In genomic region chr6:50030777-50031562, GRCh38 we compare ENCODE assay signal across 9 cellular contexts. TPM values are rescaled to one million over a fixed set of nuclear protein-coding genes. Genes with fewer than 3 reads are reported as not detected.
A peak's percentile ranks its signal among the peaks of the same experiment; 100 is the strongest.
DNase-seq lines count a peak whose midpoint lies in the region; ATAC-seq, FAIRE-seq and TF ChIP-seq lines count a peak whose summit lies in the region.
"Had no signal": no experiment of that assay in that cellular context is flagged by ENCODE, and none has a peak within 500 bp of the region (broad histone marks: within the 10 kb centered on the region; RNA-seq: fewer than 3 reads in every experiment).

No MANE protein-coding gene starts in this region.

- H3K27ac Mint-ChIP-seq in activated T-helper 2 cell treated with anti-CD3 and anti-CD28 coated beads, Interferon-gamma antibody, Interleukin-2, Interleukin-4, amounts not matched to agents 10 μg/mL and 5 μg/mL and 100 μg/mL, durations not matched to agents 14 hours and 24 hours and 36 hours, result no peak overlapping the region

- no peak for TF ChIP-seq EP300 in esophagus muscularis mucosa (IDR thresholded peaks at IDR 0.05)

- H3K79me2 ChIP-seq in OCI-LY7 (ENCODE audit: insufficient read depth, low read depth, low read length), result no peaks in the 10 kb centered on the region
- H3K79me2 ChIP-seq in keratinocyte (ENCODE audit: control insufficient read depth, insufficient read depth, low read length), result no peaks in the 10 kb centered on the region

- peak; percentile 40; the same call in 1 of the 2 replicates for TF ChIP-seq CTCF in OCI-LY7 (conservative IDR thresholded peaks at IDR 0.05; ENCODE audit: low read length)
- TF ChIP-seq CTCF in keratinocyte (optimal IDR thresholded peaks at IDR 0.05 in 1 of 3, IDR thresholded peaks at IDR 0.05 in 1 of 3, conservative IDR thresholded peaks at IDR 0.05 in 1 of 3; ENCODE audit: extremely low read depth in 1 of 3, insufficient read depth in 2 of 3, low read length in 3 of 3), result peak; percentile 55 to 83 (median 69)
- TF ChIP-seq CTCF in esophagus muscularis mucosa (IDR thresholded peaks at IDR 0.05), result no peak

- TF ChIP-seq POLR2A in esophagus muscularis mucosa (IDR thresholded peaks at IDR 0.05; ENCODE audit: low read depth), result no peak

- H2AFZ ChIP-seq in OCI-LY7 (ENCODE audit: low read length) (no peak overlapping the region), keratinocyte (ENCODE audit: control insufficient read depth, low read length) (no peak overlapping the region)

- WGBS in esophagus muscularis mucosa, result 48% methylated on average over 16 of the region's 18 CpGs

- H3K27ac ChIP-seq in OCI-LY7 (ENCODE audit: low read depth, low read length, poor library complexity, severe bottlenecking) (no peak overlapping the region), keratinocyte (ENCODE audit: control insufficient read depth, insufficient read depth, low read length) (no peak overlapping the region), esophagus muscularis mucosa (replicated peaks in 1 of 4) (no peak overlapping the region)
- H3K27ac ChIP-seq: neutrophil had no signal

- H3K9me3 ChIP-seq in OCI-LY7 (ENCODE audit: low read length) (no peaks in the 10 kb centered on the region), keratinocyte (ENCODE audit: control insufficient read depth, low read depth, low read length) (no peaks in the 10 kb centered on the region), esophagus muscularis mucosa (peaks cover 0 to 5% (median 0%) of the 10 kb centered on the region in 4 donors)
- H3K9me3 ChIP-seq: neutrophil had no signal

- H4K20me1 ChIP-seq in OCI-LY7 (ENCODE audit: insufficient read depth, low read length) (no peaks in the 10 kb centered on the region), keratinocyte (ENCODE audit: control insufficient read depth, extremely low read depth, insufficient read depth, low read length) (no peaks in the 10 kb centered on the region)

- H3K27me3 ChIP-seq in keratinocyte (ENCODE audit: control insufficient read depth, extremely low read depth, insufficient read depth, low read length) (no peaks in the 10 kb centered on the region), esophagus muscularis mucosa (no peaks in the 10 kb centered on the region)
- H3K27me3 ChIP-seq: neutrophil had no signal

- H3K9me3 Mint-ChIP-seq in activated T-helper 2 cell treated with anti-CD3 and anti-CD28 coated beads, Interferon-gamma antibody, Interleukin-2, Interleukin-4, amounts not matched to agents 10 μg/mL and 5 μg/mL and 100 μg/mL, durations not matched to agents 14 hours and 24 hours and 36 hours, result peaks cover under 1% of the 10 kb centered on the region

- no peaks in the 10 kb centered on the region for H3K36me3 Mint-ChIP-seq in activated T-helper 2 cell treated with anti-CD3 and anti-CD28 coated beads, Interferon-gamma antibody, Interleukin-2, Interleukin-4, amounts not matched to agents 10 μg/mL and 5 μg/mL and 100 μg/mL, durations not matched to agents 14 hours and 24 hours and 36 hours (ENCODE audit: low read depth)

- DNase-seq in Daoy (ENCODE audit: low read depth), result peak; percentile 49
- no peak for DNase-seq in OCI-LY7 (ENCODE audit: low spot score)
- no peak for DNase-seq in keratinocyte (ENCODE audit: low read depth, low spot score)
- no peak for DNase-seq in esophagus muscularis mucosa (ENCODE audit: extremely low spot score)
- no peak for DNase-seq in activated T-helper 2 cell treated with anti-CD3 and anti-CD28 coated beads, Interferon-gamma antibody, Interleukin-2, Interleukin-4, amounts not matched to agents 10 μg/mL and 5 μg/mL and 100 μg/mL, durations not matched to agents 14 hours and 24 hours and 36 hours (ENCODE audit: low spot score)

- H3K9me1 ChIP-seq in keratinocyte (ENCODE audit: control insufficient read depth, extremely low read depth, insufficient read depth, low read length), result no peaks in the 10 kb centered on the region

- intact Hi-C loops in OCI-LY7 (cut with micrococcal nuclease; ENCODE audit: unreplicated experiment) (no loop called here), esophagus muscularis mucosa (cut with DNase I) (no loop called here)
- intact Hi-C loops in activated T-helper 2 cell treated with anti-CD3 and anti-CD28 coated beads, Interferon-gamma antibody, Interleukin-2, Interleukin-4, amounts not matched to agents 10 μg/mL and 5 μg/mL and 100 μg/mL, durations not matched to agents 14 hours and 24 hours and 36 hours (cut with micrococcal nuclease), result no loop called here

- H3K9me2 ChIP-seq in OCI-LY7 (ENCODE audit: insufficient read depth, low read length), result no peaks in the 10 kb centered on the region

- H3K4me2 ChIP-seq in OCI-LY7 (ENCODE audit: low read length) (no peak overlapping the region), keratinocyte (ENCODE audit: control insufficient read depth, extremely low read depth, insufficient read depth, low read depth, low read length) (no peak overlapping the region)

- POLR2A ChIA-PET in OCI-LY7 (lab: Charles Lee), result interaction anchor here (1.5 kb wide), 1 partner anchor 16 kb away, joined by 6 read pairs; no protein-coding TSS in a partner anchor

- FAIRE-seq in keratinocyte (lab: Jason Lieb, UNC), result no peak

- no peaks in the 10 kb centered on the region for H3K27me3 Mint-ChIP-seq in activated T-helper 2 cell treated with anti-CD3 and anti-CD28 coated beads, Interferon-gamma antibody, Interleukin-2, Interleukin-4, amounts not matched to agents 10 μg/mL and 5 μg/mL and 100 μg/mL, durations not matched to agents 14 hours and 24 hours and 36 hours (ENCODE audit: low read depth)

- no peaks in the 10 kb centered on the region for H3K4me1 Mint-ChIP-seq in activated T-helper 2 cell treated with anti-CD3 and anti-CD28 coated beads, Interferon-gamma antibody, Interleukin-2, Interleukin-4, amounts not matched to agents 10 μg/mL and 5 μg/mL and 100 μg/mL, durations not matched to agents 14 hours and 24 hours and 36 hours (ENCODE audit: low read depth)

- H3K4me1 ChIP-seq in OCI-LY7 (ENCODE audit: insufficient read depth, low read length, poor library complexity, severe bottlenecking) (no peaks in the 10 kb centered on the region), keratinocyte (ENCODE audit: control insufficient read depth, extremely low read depth, insufficient read depth, low read length) (no peaks in the 10 kb centered on the region), esophagus muscularis mucosa (no peaks in the 10 kb centered on the region)

- BruUV-seq in OCI-LY7 (replicated peaks; lab: Mats Ljungman, UMichigan), result no TSS peak

- ATAC-seq in HG02938 (IDR thresholded peaks at IDR 0.05; ENCODE audit: unreplicated experiment) (peak; percentile 80), HG03520 (IDR thresholded peaks at IDR 0.05; ENCODE audit: unreplicated experiment) (no peak), HG03378 (IDR thresholded peaks at IDR 0.05; ENCODE audit: unreplicated experiment) (no peak)

- H3K4me3 ChIP-seq in OCI-LY7 (ENCODE audit: low read depth, low read length, poor library complexity, severe bottlenecking), result no peak overlapping the region
- no peak overlapping the region for H3K4me3 ChIP-seq in keratinocyte (ENCODE audit: control insufficient read depth in 2 of 3, extremely low read depth in 1 of 3, insufficient read depth in 2 of 3, low read depth in 1 of 3, low read length in 3 of 3)
- no peak overlapping the region for H3K4me3 ChIP-seq in esophagus muscularis mucosa

- no peak overlapping the region for H3K9ac ChIP-seq in keratinocyte (ENCODE audit: control insufficient read depth, extremely low read depth, insufficient read depth, low read length)

- H3K36me3 ChIP-seq in OCI-LY7 (ENCODE audit: insufficient read depth, low read length) (no peaks in the 10 kb centered on the region), keratinocyte (ENCODE audit: control insufficient read depth in 2 of 2, extremely low read depth in 1 of 2, insufficient read depth in 2 of 2, low read length in 2 of 2) (no peaks in the 10 kb centered on the region), esophagus muscularis mucosa (no peaks in the 10 kb centered on the region)
- H3K36me3 ChIP-seq: neutrophil had no signal

- dilution Hi-C loops in keratinocyte (cut with MboI; ENCODE audit: extremely low pct_ligation_motif_present, low sequenced_read_pairs), result no loop called here

- CTCF ChIA-PET in OCI-LY7 (lab: Charles Lee; ENCODE audit: unreplicated experiment), result no interaction called here

- H3K4me3 Mint-ChIP-seq in activated T-helper 2 cell treated with anti-CD3 and anti-CD28 coated beads, Interferon-gamma antibody, Interleukin-2, Interleukin-4, amounts not matched to agents 10 μg/mL and 5 μg/mL and 100 μg/mL, durations not matched to agents 14 hours and 24 hours and 36 hours (ENCODE audit: low read depth), result no peak overlapping the region

RNA-seq across cellular contexts. Expression of gene DEFB110, which starts 9.2 kb away (rescaled TPM):
- not detected in 2 replicates for total RNA-seq in Daoy (2014; rRNA removed; shearing (Covaris generic))
- not detected in 2 replicates for total RNA-seq in OCI-LY7 (2014; rRNA removed; shearing (Covaris generic))
- total RNA-seq in OCI-LY7 (2022), result not detected in 2 replicates
- not detected in 3 replicates for polyA plus RNA-seq in keratinocyte
- not detected for polyA plus RNA-seq in keratinocyte (2011; ENCODE audit: low read depth)
- not detected in 2 replicates for polyA plus RNA-seq in keratinocyte (2011; cell fraction: cytosol; rRNA removed)
- not detected in 2 replicates for polyA plus RNA-seq in keratinocyte (2011; cell fraction: nucleus; rRNA removed)
- not detected in 2 replicates for polyA plus RNA-seq in keratinocyte (2012; ENCODE audit: low replicate concordance)
- not detected in 3 replicates for polyA minus RNA-seq in keratinocyte
- not detected for polyA minus RNA-seq in keratinocyte (2011; cell fraction: cytosol; rRNA and poly(A)+ RNA removed)
- not detected in 2 replicates for polyA minus RNA-seq in keratinocyte (2011; cell fraction: nucleus; rRNA and poly(A)+ RNA removed)
- not detected for total RNA-seq in esophagus muscularis mucosa
- total RNA-seq in activated T-helper 2 cell treated with anti-CD3 and anti-CD28 coated beads, Interferon-gamma antibody, Interleukin-2, Interleukin-4, amounts not matched to agents 10 μg/mL and 5 μg/mL and 100 μg/mL, durations not matched to agents 14 hours and 24 hours and 36 hours, result not detected in 2 replicates

RNA-seq across cellular contexts. Expression of gene DEFB112, which starts 18.8 kb away (rescaled TPM):
- total RNA-seq in Daoy (2014; rRNA removed; shearing (Covaris generic)), result not detected in 2 replicates
- not detected in 2 replicates for total RNA-seq in OCI-LY7 (2014; rRNA removed; shearing (Covaris generic))
- total RNA-seq in OCI-LY7 (2022), result not detected in 2 replicates
- polyA plus RNA-seq in keratinocyte, result not detected in 3 replicates
- polyA plus RNA-seq in keratinocyte (2011; ENCODE audit: low read depth), result not detected
- not detected in 2 replicates for polyA plus RNA-seq in keratinocyte (2011; cell fraction: cytosol; rRNA removed)
- not detected in 2 replicates for polyA plus RNA-seq in keratinocyte (2011; cell fraction: nucleus; rRNA removed)
- not detected in 2 replicates for polyA plus RNA-seq in keratinocyte (2012; ENCODE audit: low replicate concordance)
- polyA minus RNA-seq in keratinocyte, result not detected in 3 replicates
- polyA minus RNA-seq in keratinocyte (2011; cell fraction: cytosol; rRNA and poly(A)+ RNA removed), result not detected
- polyA minus RNA-seq in keratinocyte (2011; cell fraction: nucleus; rRNA and poly(A)+ RNA removed), result not detected in 2 replicates
- not detected for total RNA-seq in esophagus muscularis mucosa
- not detected in 2 replicates for total RNA-seq in activated T-helper 2 cell treated with anti-CD3 and anti-CD28 coated beads, Interferon-gamma antibody, Interleukin-2, Interleukin-4, amounts not matched to agents 10 μg/mL and 5 μg/mL and 100 μg/mL, durations not matched to agents 14 hours and 24 hours and 36 hours

Comparison
In these comparisons a context has a peak if more than half of its experiments do, and no peak if none do; other contexts are left out.
1. CTCF ChIP-seq: peak in OCI-LY7 (single experiment) and keratinocyte (3 of 3); none in esophagus muscularis mucosa (0 of 3).